Comparison of ENCODE assay signal across 25 cellular contexts in genomic region chr1:54142146-54142900, GRCh38. TPM values are rescaled to one million over a fixed set of nuclear protein-coding genes. Genes with fewer than 3 reads are reported as not detected.
DNase-seq lines count a peak whose midpoint lies in the region; ATAC-seq, FAIRE-seq and TF ChIP-seq lines count a peak whose summit lies in the region.
"Had no signal": no experiment of that assay in that cellular context is flagged by ENCODE, and none has a peak within 500 bp of the region (broad histone marks: within the 10 kb centered on the region; RNA-seq: fewer than 3 reads in every experiment).

No MANE protein-coding gene starts in this region.

- no peak overlapping the region for H3K23ac ChIP-seq in H1 (ENCODE audit: insufficient read length)
- H3K23ac ChIP-seq in mesenchymal stem cell (ENCODE audit: low read length in 2 of 2): no peak overlapping the region

- H3K4me3 ChIP-seq in HepG2 (replicated peaks in 1 of 3; ENCODE audit: insufficient read depth in 1 of 3, low read depth in 2 of 3, low read length in 3 of 3) (no peak overlapping the region), right lobe of liver (no peak overlapping the region), H1 (ENCODE audit: extremely low read depth in 1 of 4, insufficient read depth in 2 of 4, low read depth in 3 of 4, low read length in 4 of 4) (no peak overlapping the region), mesenchymal stem cell (ENCODE audit: insufficient read depth in 1 of 2, low read depth in 1 of 2, low read length in 2 of 2) (no peak overlapping the region), sigmoid colon (no peak overlapping the region)
- H3K4me3 ChIP-seq: BLaER1, GM23338, HAP-1 had no signal

- no peak for TF ChIP-seq CTCF in HepG2 (CRISPR knock-in tag; IDR thresholded peaks at IDR 0.05)
- TF ChIP-seq CTCF in right lobe of liver (IDR thresholded peaks at IDR 0.05): no peak
- TF ChIP-seq CTCF in H1 (IDR thresholded peaks at IDR 0.05; ENCODE audit: control extremely low read depth in 1 of 3, insufficient read depth in 1 of 3, low read depth in 1 of 3, low read length in 3 of 3): no peak
- TF ChIP-seq CTCF in sigmoid colon (IDR thresholded peaks at IDR 0.05): no peak

- H4K8ac ChIP-seq in H1 (ENCODE audit: extremely low read depth, insufficient read depth, low read length) (peak overlapping the region; percentile 64; the same call in 1 of the 2 replicates), mesenchymal stem cell (ENCODE audit: low read length) (no peak overlapping the region)

- H2BK15ac ChIP-seq in H1 (ENCODE audit: low read length): no peak overlapping the region
- H2BK15ac ChIP-seq in mesenchymal stem cell (ENCODE audit: low read depth, poor library complexity, severe bottlenecking): no peak overlapping the region

- DNase-seq in HepG2 (ENCODE audit: low spot score) (no peak), right lobe of liver (no peak), H1 (ENCODE audit: low read depth in 1 of 2, low spot score in 2 of 2) (no peak), mesenchymal stem cell (no peak), sigmoid colon (no peak)
- no peak for DNase-seq in activated naive CD4-positive, alpha-beta T cell treated with anti-CD3 and anti-CD28 coated beads, Interleukin-2, amount 50 U/mL, for 72 hours (ENCODE audit: low spot score in 2 of 2)
- DNase-seq: Caco-2; CD4-positive, CD25-positive, alpha-beta regulatory T cell; CD8-positive, alpha-beta T cell; DMS153; DND-41 had no signal

- no peak overlapping the region for H3K56ac ChIP-seq in H1 (replicated peaks; ENCODE audit: insufficient read length, low read depth, low read length)

- no peak for TF ChIP-seq EP300 in HepG2 (IDR thresholded peaks at IDR 0.05; ENCODE audit: low read depth in 2 of 2, low read length in 2 of 2)
- TF ChIP-seq EP300 in HepG2 (CRISPR knock-in tag; IDR thresholded peaks at IDR 0.05; ENCODE audit: borderline replicate concordance): no peak
- TF ChIP-seq EP300 in H1 (IDR thresholded peaks at IDR 0.05; ENCODE audit: borderline replicate concordance in 1 of 2, low read depth in 2 of 2, low read length in 2 of 2): no peak
- TF ChIP-seq EP300 in sigmoid colon (IDR thresholded peaks at IDR 0.05): no peak

- no peak overlapping the region for H2BK5ac ChIP-seq in H1 (ENCODE audit: low read depth, low read length)
- no peak overlapping the region for H2BK5ac ChIP-seq in mesenchymal stem cell (ENCODE audit: low read depth, low read length, poor library complexity, severe bottlenecking)

- FAIRE-seq in HepG2 (lab: Jason Lieb, UNC): no peak
- no peak for FAIRE-seq in H1 (lab: Jason Lieb, UNC)
- FAIRE-seq: A204.1, G401.6, GM12892, GM19239, H54 had no signal

- no peak overlapping the region for H3K27ac Mint-ChIP-seq in activated naive CD4-positive, alpha-beta T cell treated with anti-CD3 and anti-CD28 coated beads, Interleukin-2, amount 50 U/mL, for 72 hours
- H3K27ac Mint-ChIP-seq: B cell; CD4-positive, CD25-positive, alpha-beta regulatory T cell; CD8-positive, alpha-beta T cell; GM23338 had no signal

- H3K9me3 ChIP-seq in HepG2 (ENCODE audit: low read length) (no peaks in the 10 kb centered on the region), right lobe of liver (no peaks in the 10 kb centered on the region), H1 (ENCODE audit: insufficient read depth in 2 of 2, low read depth in 1 of 2, low read length in 1 of 2) (no peaks in the 10 kb centered on the region), mesenchymal stem cell (ENCODE audit: control insufficient read depth, low read length) (no peaks in the 10 kb centered on the region), sigmoid colon (no peaks in the 10 kb centered on the region)
- H3K9me3 ChIP-seq: BLaER1, Caco-2, HAP-1 had no signal

- TF ChIP-seq RAD21 in HepG2 (CRISPR knock-in tag; IDR thresholded peaks at IDR 0.05) (no peak), H1 (IDR thresholded peaks at IDR 0.05 in 1 of 2, conservative IDR thresholded peaks at IDR 0.05 in 1 of 2; ENCODE audit: low read depth in 2 of 2, low read length in 2 of 2) (no peak)

- in situ Hi-C loops in HepG2 (cut with HindIII; ENCODE audit: extremely low pct_ligation_motif_present, low pct_unique_long_range_greater_than_20kb): no loop called here

- H3K9me3 Mint-ChIP-seq in activated naive CD4-positive, alpha-beta T cell treated with anti-CD3 and anti-CD28 coated beads, Interleukin-2, amount 50 U/mL, for 72 hours: no peaks in the 10 kb centered on the region
- H3K9me3 Mint-ChIP-seq: CD8-positive, alpha-beta T cell; GM23338 had no signal

- no peaks in the 10 kb centered on the region for H3K23me2 ChIP-seq in H1 (ENCODE audit: low read depth, low read length)

- no peak for ATAC-seq in HepG2
- no peak for ATAC-seq in right lobe of liver
- no peak for ATAC-seq in activated naive CD4-positive, alpha-beta T cell treated with anti-CD3 and anti-CD28 coated beads, Interleukin-2, amount 50 U/mL, for 72 hours
- ATAC-seq in activated CD4-positive, CD25-positive, alpha-beta regulatory T cell treated with anti-CD3 and anti-CD28 coated beads, Interleukin-2, amount 50 U/mL, for 24 hours: no peak
- ATAC-seq in HG03439 (IDR thresholded peaks at IDR 0.05; ENCODE audit: unreplicated experiment): no peak
- ATAC-seq: CD8-positive, alpha-beta T cell; GM23338 had no signal

- intact Hi-C loops in HepG2 (cut with micrococcal nuclease; ENCODE audit: unreplicated experiment) (no loop called here), right lobe of liver (cut with DNase I) (no loop called here), sigmoid colon (cut with DNase I) (no loop called here)

- H2BK20ac ChIP-seq in H1 (ENCODE audit: low read length): 0 out of 2 replicates have a peak overlapping the region, but pooled peaks have one; percentile 18

- H3K4ac ChIP-seq in H1 (replicated peaks; ENCODE audit: insufficient read length, low read depth, low read length) (no peak overlapping the region), mesenchymal stem cell (ENCODE audit: low read depth in 1 of 2, low read length in 2 of 2) (no peak overlapping the region)

- no peak for TF ChIP-seq POLR2A in HepG2 (IDR thresholded peaks at IDR 0.05; ENCODE audit: insufficient read depth in 1 of 2, low read depth in 2 of 2, low read length in 2 of 2)
- no peak for TF ChIP-seq POLR2A in right lobe of liver (IDR thresholded peaks at IDR 0.05)
- no peak for TF ChIP-seq POLR2A in H1 (IDR thresholded peaks at IDR 0.05; ENCODE audit: control extremely low read depth in 1 of 2, low read depth in 2 of 2, low read length in 2 of 2)
- TF ChIP-seq POLR2A in sigmoid colon (IDR thresholded peaks at IDR 0.05): no peak

- H3K27me3 ChIP-seq in HepG2 (ENCODE audit: control insufficient read depth in 1 of 2, insufficient read depth in 2 of 2, low read length in 2 of 2) (peaks cover 0 to 15% of the 10 kb centered on the region in 2 experiments; a peak in 3 of 5 replicates), right lobe of liver (no peaks in the 10 kb centered on the region), H1 (replicated peaks in 1 of 4; ENCODE audit: control insufficient read depth in 3 of 4, extremely low read depth in 1 of 4, insufficient read depth in 3 of 4, low read length in 3 of 4) (no peaks in the 10 kb centered on the region), mesenchymal stem cell (ENCODE audit: control insufficient read depth in 1 of 2, insufficient read depth in 1 of 2, low read length in 2 of 2) (peaks cover 14 to 22% of the 10 kb centered on the region in 2 experiments), sigmoid colon (no peaks in the 10 kb centered on the region)
- H3K27me3 ChIP-seq: BLaER1 had no signal

- peaks cover 4% of the 10 kb centered on the region for H3K4me1 ChIP-seq in HepG2 (ENCODE audit: insufficient read depth, low read length)
- no peaks in the 10 kb centered on the region for H3K4me1 ChIP-seq in right lobe of liver
- H3K4me1 ChIP-seq in H1 (replicated peaks in 1 of 4; ENCODE audit: control insufficient read depth in 3 of 4, insufficient read depth in 4 of 4, low read length in 3 of 4): peaks cover 0 to 7% (median 3%) of the 10 kb centered on the region in 4 experiments; a peak in 5 of 7 replicates
- H3K4me1 ChIP-seq in mesenchymal stem cell (ENCODE audit: control insufficient read depth, insufficient read depth, low read depth, low read length): peaks cover 9% of the 10 kb centered on the region
- H3K4me1 ChIP-seq in sigmoid colon: no peaks in the 10 kb centered on the region
- H3K4me1 ChIP-seq: BLaER1, Caco-2, HAP-1 had no signal

- H2BK120ac ChIP-seq in H1 (replicated peaks; ENCODE audit: low read depth, low read length) (no peak overlapping the region), mesenchymal stem cell (ENCODE audit: low read depth, low read length) (no peak overlapping the region)

- no peaks in the 10 kb centered on the region for H3K79me2 ChIP-seq in HepG2 (ENCODE audit: insufficient read depth, low read length)
- no peaks in the 10 kb centered on the region for H3K79me2 ChIP-seq in H1 (ENCODE audit: control insufficient read depth in 1 of 2, insufficient read depth in 2 of 2, low read length in 2 of 2)

- no peak overlapping the region for H2AK5ac ChIP-seq in H1 (ENCODE audit: low read depth, low read length)
- peak overlapping the region; percentile 1 for H2AK5ac ChIP-seq in mesenchymal stem cell (ENCODE audit: low read length, severe bottlenecking)

- H3K36me3 Mint-ChIP-seq in activated naive CD4-positive, alpha-beta T cell treated with anti-CD3 and anti-CD28 coated beads, Interleukin-2, amount 50 U/mL, for 72 hours: no peaks in the 10 kb centered on the region
- H3K36me3 Mint-ChIP-seq: CD4-positive, CD25-positive, alpha-beta regulatory T cell; CD8-positive, alpha-beta T cell had no signal

- H3K18ac ChIP-seq in H1 (ENCODE audit: extremely low read depth, low read length) (no peak overlapping the region), mesenchymal stem cell (ENCODE audit: low read depth in 1 of 2, low read length in 2 of 2) (no peak overlapping the region)

- POLR2A ChIA-PET in HepG2 (lab: Yijun Ruan, JAX): no interaction called here
- POLR2A ChIA-PET in H1 (lab: Charles Lee; ENCODE audit: partially characterized antibody): no interaction called here

- H2AFZ ChIP-seq in HepG2 (ENCODE audit: low read length) (no peak overlapping the region), H1 (ENCODE audit: low read length) (no peak overlapping the region), mesenchymal stem cell (ENCODE audit: low read depth, low read length) (no peak overlapping the region)
- H2AFZ ChIP-seq: GM23338 had no signal

- no peak overlapping the region for H3K27ac ChIP-seq in HepG2 (ENCODE audit: extremely low read length, insufficient read depth, low read length)
- H3K27ac ChIP-seq in right lobe of liver: no peak overlapping the region
- H3K27ac ChIP-seq in H1 (ENCODE audit: low read depth, low read length): no peak overlapping the region
- H3K27ac ChIP-seq in mesenchymal stem cell (ENCODE audit: low read length, poor library complexity, severe bottlenecking): no peak overlapping the region
- no peak overlapping the region for H3K27ac ChIP-seq in sigmoid colon
- H3K27ac ChIP-seq: 22Rv1, BLaER1, C4-2B had no signal

- H2BK12ac ChIP-seq in H1 (ENCODE audit: low read depth, low read length) (no peak overlapping the region), mesenchymal stem cell (ENCODE audit: low read length in 2 of 2) (no peak overlapping the region)

- H3K4me2 ChIP-seq in HepG2 (ENCODE audit: low read depth, low read length) (no peak overlapping the region), H1 (ENCODE audit: insufficient read depth in 1 of 2, low read depth in 2 of 2, low read length in 2 of 2) (no peak overlapping the region), mesenchymal stem cell (ENCODE audit: low read length, poor library complexity, severe bottlenecking) (no peak overlapping the region)
- H3K4me2 ChIP-seq: BLaER1, GM23338 had no signal

- H3K36me3 ChIP-seq in HepG2 (replicated peaks in 1 of 2; ENCODE audit: control insufficient read depth in 1 of 2, insufficient read depth in 2 of 2, low read length in 2 of 2) (no peaks in the 10 kb centered on the region), right lobe of liver (no peaks in the 10 kb centered on the region), H1 (ENCODE audit: control insufficient read depth in 2 of 4, insufficient read depth in 4 of 4, low read length in 3 of 4) (no peaks in the 10 kb centered on the region), mesenchymal stem cell (ENCODE audit: control insufficient read depth in 1 of 2, insufficient read depth in 2 of 2, low read depth in 1 of 2, low read length in 2 of 2) (no peaks in the 10 kb centered on the region), sigmoid colon (no peaks in the 10 kb centered on the region)
- H3K36me3 ChIP-seq: BLaER1, HAP-1 had no signal

- H3K79me1 ChIP-seq in H1 (ENCODE audit: low read depth, low read length) (no peaks in the 10 kb centered on the region), mesenchymal stem cell (replicated peaks; ENCODE audit: low read length, poor library complexity, severe bottlenecking) (no peaks in the 10 kb centered on the region)

- H3K14ac ChIP-seq in H1 (ENCODE audit: insufficient read length): no peak overlapping the region
- H3K14ac ChIP-seq in mesenchymal stem cell (ENCODE audit: low read length in 2 of 2): no peak overlapping the region

- no peak overlapping the region for H4K91ac ChIP-seq in H1 (replicated peaks; ENCODE audit: insufficient read length, low read length)
- H4K91ac ChIP-seq in mesenchymal stem cell (ENCODE audit: low read length): no peak overlapping the region

- no TSS peak for BruUV-seq in HepG2 (replicated peaks; lab: Mats Ljungman, UMichigan)

- CTCF ChIA-PET in HepG2 (lab: Yijun Ruan, JAX; ENCODE audit: low intra/inter-chr PET ratio, low total read pairs) (no interaction called here), H1 (lab: Charles Lee; ENCODE audit: partially characterized antibody) (interaction anchor here (0.5 to 9.9 kb wide), 5 partner anchors 11 to 121 kb away, joined by 3 to 110 read pairs (median 4); no protein-coding TSS in a partner anchor)

- H3K9ac ChIP-seq in HepG2 (ENCODE audit: insufficient read depth, low read depth, low read length) (no peak overlapping the region), H1 (replicated peaks in 1 of 4; ENCODE audit: extremely low read depth in 1 of 4, low read depth in 3 of 4, low read length in 3 of 4) (no peak overlapping the region), mesenchymal stem cell (ENCODE audit: low read length) (no peak overlapping the region)
- H3K9ac ChIP-seq: BLaER1 had no signal

- 16% methylated on average over 5 of the region's 9 CpGs for WGBS in HepG2 (ENCODE audit: low lambda C conversion rate)
- 0% methylated on average over 1 of the region's 9 CpGs for WGBS in right lobe of liver (ENCODE audit: insufficient coverage, low coverage, low lambda C conversion rate, missing lambda C conversion rate)
- WGBS in H1 (ENCODE audit: extremely low coverage in 1 of 2, insufficient coverage in 1 of 2, insufficient read length in 1 of 2, insufficient replicate concordance in 2 of 2, low coverage in 1 of 2, low lambda C conversion rate in 2 of 2, missing lambda C conversion rate in 1 of 2), 2 experiments: 79% methylated on average over 9 of the region's 9 CpGs; no CpG with 5 or more reads in 1 of the 2 experiments
- 76% methylated on average over 9 of the region's 9 CpGs for WGBS in mesenchymal stem cell
- WGBS in sigmoid colon, 2 donors: 79 to 80% methylated on average over 9 of the region's 9 CpGs

- no peak overlapping the region for H4K5ac ChIP-seq in H1 (ENCODE audit: insufficient read length, low read depth, low read length)

- H4K20me1 ChIP-seq in HepG2 (ENCODE audit: insufficient read depth, low read length): no peaks in the 10 kb centered on the region
- no peaks in the 10 kb centered on the region for H4K20me1 ChIP-seq in H1 (replicated peaks in 1 of 2; ENCODE audit: control insufficient read depth in 1 of 2, insufficient read depth in 2 of 2, low read length in 2 of 2)
- H4K20me1 ChIP-seq: BLaER1 had no signal

RNA-seq across cellular contexts. Expression of gene CDCP2, which starts 10.5 kb away (rescaled TPM):
- total RNA-seq in HepG2 (2016; rRNA removed; fragmentation: Illumina TruSeq; extraction: Trizol) (not detected in 2 replicates), right lobe of liver (not detected), sigmoid colon (not detected)
- not detected in 2 replicates for total RNA-seq in HepG2 (2016; cell fraction: cytosol; rRNA removed; fragmentation: Illumina TruSeq; extraction: Trizol; ENCODE audit: low read depth)
- total RNA-seq in HepG2 (2016; cell fraction: insoluble cytoplasmic fraction; rRNA removed; fragmentation: Illumina TruSeq; extraction: Trizol): not detected in 2 replicates
- total RNA-seq in HepG2 (2016; cell fraction: membrane; rRNA removed; fragmentation: Illumina TruSeq; extraction: Trizol): not detected in 2 replicates
- total RNA-seq in HepG2 (2016; cell fraction: nucleus; rRNA removed; fragmentation: Illumina TruSeq; extraction: Trizol): not detected in 2 replicates
- polyA plus RNA-seq in HepG2 (2011; rRNA removed) (0.03 TPM in 1 of 2 replicates, not detected in the other), H1 (2011; rRNA removed) (not detected in 2 replicates), sigmoid colon (under 1 TPM in 1 of 3 donors, not detected in 2; 0.04 TPM)
- not detected in 2 replicates for polyA plus RNA-seq in HepG2 (2011; cell fraction: cytosol; rRNA removed)
- polyA plus RNA-seq in HepG2 (2011; cell fraction: nucleus; rRNA removed): not detected in 2 replicates
- not detected in 2 replicates for polyA plus RNA-seq in HepG2 (2012)
- polyA plus RNA-seq in HepG2 (2016; cell fraction: cytosol; fragmentation: Illumina TruSeq; extraction: Trizol; ENCODE audit: low read depth): not detected in 2 replicates
- not detected in 2 replicates for polyA plus RNA-seq in HepG2 (2016; cell fraction: insoluble cytoplasmic fraction; fragmentation: Illumina TruSeq; extraction: Trizol; ENCODE audit: low read depth)
- polyA plus RNA-seq in HepG2 (2016; cell fraction: membrane; fragmentation: Illumina TruSeq; extraction: Trizol; ENCODE audit: low read depth): not detected in 2 replicates
- polyA plus RNA-seq in HepG2 (2016; cell fraction: nucleus; fragmentation: Illumina TruSeq; extraction: Trizol; ENCODE audit: insufficient read depth, low read depth): not detected in 2 replicates
- not detected in 2 replicates for polyA minus RNA-seq in HepG2 (2011; rRNA and poly(A)+ RNA removed; ENCODE audit: low replicate concordance)
- not detected in 2 replicates for polyA minus RNA-seq in HepG2 (2011; cell fraction: cytosol; rRNA and poly(A)+ RNA removed)
- polyA minus RNA-seq in HepG2 (2011; cell fraction: nucleus; rRNA and poly(A)+ RNA removed): not detected in 2 replicates
- total RNA-seq in H1 (2021; fragmentation: NEBNext Ultra II Directional; extraction: Animal tissue kit (Norgen Biotek cat#: 25700)): not detected in 2 replicates
- polyA plus RNA-seq in H1 (2011; cell fraction: cytosol; rRNA removed): not detected
- polyA plus RNA-seq in H1 (2011; cell fraction: nucleus; rRNA removed): 0.04 TPM
- not detected in 4 replicates for polyA plus RNA-seq in H1 (2012, experiment 1 of 2)
- polyA plus RNA-seq in H1 (2012, experiment 2 of 2): not detected
- not detected for polyA plus RNA-seq in H1 (2013, experiment 1 of 2)
- polyA plus RNA-seq in H1 (2013, experiment 2 of 2): not detected
- 0.19 TPM in 1 of 2 replicates, not detected in the other for polyA minus RNA-seq in H1 (2011; rRNA and poly(A)+ RNA removed)
- not detected for polyA minus RNA-seq in H1 (2011; cell fraction: cytosol; rRNA and poly(A)+ RNA removed)
- polyA minus RNA-seq in H1 (2011; cell fraction: nucleus; rRNA and poly(A)+ RNA removed): not detected
- not detected for polyA plus RNA-seq in mesenchymal stem cell (2013, experiment 1 of 2)
- not detected for polyA plus RNA-seq in mesenchymal stem cell (2013, experiment 2 of 2)
- total RNA-seq in activated naive CD4-positive, alpha-beta T cell treated with anti-CD3 and anti-CD28 coated beads, Interleukin-2, amount 50 U/mL, for 72 hours: under 1 TPM; 0.11 to 0.14 TPM
- total RNA-seq: B cell; Caco-2; CD8-positive, alpha-beta T cell; GM23338 had no signal
- polyA plus RNA-seq: AG04450; CD4-positive, CD25-positive, alpha-beta regulatory T cell; GM23338 had no signal

RNA-seq across cellular contexts. Expression of gene CYB5RL, which starts 57.5 kb away (rescaled TPM):
- total RNA-seq in HepG2 (2016; rRNA removed; fragmentation: Illumina TruSeq; extraction: Trizol) (4.1 and 5.0 TPM in 2 replicates), right lobe of liver (1 to 10 TPM; 2.5 to 4.6 (median 3.0) TPM), sigmoid colon (1 to 10 TPM; 2.6 to 5.7 (median 5.2) TPM)
- 4.4 and 6.3 TPM in 2 replicates for total RNA-seq in HepG2 (2016; cell fraction: cytosol; rRNA removed; fragmentation: Illumina TruSeq; extraction: Trizol; ENCODE audit: low read depth)
- 4.6 and 4.8 TPM in 2 replicates for total RNA-seq in HepG2 (2016; cell fraction: insoluble cytoplasmic fraction; rRNA removed; fragmentation: Illumina TruSeq; extraction: Trizol)
- total RNA-seq in HepG2 (2016; cell fraction: membrane; rRNA removed; fragmentation: Illumina TruSeq; extraction: Trizol): 4.8 and 6.3 TPM in 2 replicates
- 2.2 and 3.2 TPM in 2 replicates for total RNA-seq in HepG2 (2016; cell fraction: nucleus; rRNA removed; fragmentation: Illumina TruSeq; extraction: Trizol)
- polyA plus RNA-seq in HepG2 (2011; rRNA removed) (3.7 and 3.9 TPM in 2 replicates), H1 (2011; rRNA removed) (13.2 and 14.8 TPM in 2 replicates), sigmoid colon (1 to 10 TPM; 1.4 to 4.4 (median 1.8) TPM)
- 3.2 TPM in 2 replicates for polyA plus RNA-seq in HepG2 (2011; cell fraction: cytosol; rRNA removed)
- 6.4 and 7.3 TPM in 2 replicates for polyA plus RNA-seq in HepG2 (2011; cell fraction: nucleus; rRNA removed)
- polyA plus RNA-seq in HepG2 (2012): 2.2 and 2.6 TPM in 2 replicates
- polyA plus RNA-seq in HepG2 (2016; cell fraction: cytosol; fragmentation: Illumina TruSeq; extraction: Trizol; ENCODE audit: low read depth): 5.6 and 6.5 TPM in 2 replicates
- 2.7 and 2.9 TPM in 2 replicates for polyA plus RNA-seq in HepG2 (2016; cell fraction: insoluble cytoplasmic fraction; fragmentation: Illumina TruSeq; extraction: Trizol; ENCODE audit: low read depth)
- polyA plus RNA-seq in HepG2 (2016; cell fraction: membrane; fragmentation: Illumina TruSeq; extraction: Trizol; ENCODE audit: low read depth): 3.5 and 4.4 TPM in 2 replicates
- polyA plus RNA-seq in HepG2 (2016; cell fraction: nucleus; fragmentation: Illumina TruSeq; extraction: Trizol; ENCODE audit: insufficient read depth, low read depth): 4.5 and 5.3 TPM in 2 replicates
- 5.6 and 19.2 TPM in 2 replicates for polyA minus RNA-seq in HepG2 (2011; rRNA and poly(A)+ RNA removed; ENCODE audit: low replicate concordance)
- polyA minus RNA-seq in HepG2 (2011; cell fraction: cytosol; rRNA and poly(A)+ RNA removed): 0.79 and 1.4 TPM in 2 replicates
- polyA minus RNA-seq in HepG2 (2011; cell fraction: nucleus; rRNA and poly(A)+ RNA removed): 3.5 and 6.2 TPM in 2 replicates
- total RNA-seq in H1 (2021; fragmentation: NEBNext Ultra II Directional; extraction: Animal tissue kit (Norgen Biotek cat#: 25700)): 14.1 and 15.1 TPM in 2 replicates
- 15.9 TPM for polyA plus RNA-seq in H1 (2011; cell fraction: cytosol; rRNA removed)
- 17.3 TPM for polyA plus RNA-seq in H1 (2011; cell fraction: nucleus; rRNA removed)
- polyA plus RNA-seq in H1 (2012, experiment 1 of 2): 10.0 to 12.0 TPM (median 10.7 TPM) in 4 replicates
- 7.0 TPM for polyA plus RNA-seq in H1 (2012, experiment 2 of 2)
- 8.2 TPM for polyA plus RNA-seq in H1 (2013, experiment 1 of 2)
- 8.5 TPM for polyA plus RNA-seq in H1 (2013, experiment 2 of 2)
- polyA minus RNA-seq in H1 (2011; rRNA and poly(A)+ RNA removed): 18.8 and 22.4 TPM in 2 replicates
- polyA minus RNA-seq in H1 (2011; cell fraction: cytosol; rRNA and poly(A)+ RNA removed): 5.1 TPM
- polyA minus RNA-seq in H1 (2011; cell fraction: nucleus; rRNA and poly(A)+ RNA removed): 14.9 TPM
- polyA plus RNA-seq in mesenchymal stem cell (2013, experiment 1 of 2): 4.3 TPM
- 3.4 TPM for polyA plus RNA-seq in mesenchymal stem cell (2013, experiment 2 of 2)
- 10 to 100 TPM; 11.7 to 12.1 TPM for total RNA-seq in activated naive CD4-positive, alpha-beta T cell treated with anti-CD3 and anti-CD28 coated beads, Interleukin-2, amount 50 U/mL, for 72 hours

RNA-seq across cellular contexts. Expression of gene MRPL37, which starts 57.6 kb away (rescaled TPM):
- total RNA-seq in HepG2 (2016; rRNA removed; fragmentation: Illumina TruSeq; extraction: Trizol) (127 and 143 TPM in 2 replicates), right lobe of liver (100 to 1,000 TPM in 1 of 6 experiments, 10 to 100 TPM in 5; 56.2 to 108 (median 73.4) TPM), sigmoid colon (10 to 100 TPM; 40.7 to 64.2 (median 55.8) TPM)
- 107 and 109 TPM in 2 replicates for total RNA-seq in HepG2 (2016; cell fraction: cytosol; rRNA removed; fragmentation: Illumina TruSeq; extraction: Trizol; ENCODE audit: low read depth)
- total RNA-seq in HepG2 (2016; cell fraction: insoluble cytoplasmic fraction; rRNA removed; fragmentation: Illumina TruSeq; extraction: Trizol): 123 and 145 TPM in 2 replicates
- 128 and 139 TPM in 2 replicates for total RNA-seq in HepG2 (2016; cell fraction: membrane; rRNA removed; fragmentation: Illumina TruSeq; extraction: Trizol)
- total RNA-seq in HepG2 (2016; cell fraction: nucleus; rRNA removed; fragmentation: Illumina TruSeq; extraction: Trizol): 50.3 and 58.7 TPM in 2 replicates
- polyA plus RNA-seq in HepG2 (2011; rRNA removed) (26.5 and 31.7 TPM in 2 replicates), H1 (2011; rRNA removed) (45.5 and 66.6 TPM in 2 replicates), sigmoid colon (10 to 100 TPM; 59.2 to 80.2 (median 66.1) TPM)
- 31.8 and 37.2 TPM in 2 replicates for polyA plus RNA-seq in HepG2 (2011; cell fraction: cytosol; rRNA removed)
- polyA plus RNA-seq in HepG2 (2011; cell fraction: nucleus; rRNA removed): 15.6 and 18.1 TPM in 2 replicates
- polyA plus RNA-seq in HepG2 (2012): 81.3 and 106 TPM in 2 replicates
- 175 and 183 TPM in 2 replicates for polyA plus RNA-seq in HepG2 (2016; cell fraction: cytosol; fragmentation: Illumina TruSeq; extraction: Trizol; ENCODE audit: low read depth)
- 248 and 256 TPM in 2 replicates for polyA plus RNA-seq in HepG2 (2016; cell fraction: insoluble cytoplasmic fraction; fragmentation: Illumina TruSeq; extraction: Trizol; ENCODE audit: low read depth)
- 177 and 183 TPM in 2 replicates for polyA plus RNA-seq in HepG2 (2016; cell fraction: membrane; fragmentation: Illumina TruSeq; extraction: Trizol; ENCODE audit: low read depth)
- 106 TPM in 2 replicates for polyA plus RNA-seq in HepG2 (2016; cell fraction: nucleus; fragmentation: Illumina TruSeq; extraction: Trizol; ENCODE audit: insufficient read depth, low read depth)
- polyA minus RNA-seq in HepG2 (2011; rRNA and poly(A)+ RNA removed; ENCODE audit: low replicate concordance): 34.6 and 75.1 TPM in 2 replicates
- 16.6 and 17.3 TPM in 2 replicates for polyA minus RNA-seq in HepG2 (2011; cell fraction: cytosol; rRNA and poly(A)+ RNA removed)
- polyA minus RNA-seq in HepG2 (2011; cell fraction: nucleus; rRNA and poly(A)+ RNA removed): 12.8 and 13.4 TPM in 2 replicates
- total RNA-seq in H1 (2021; fragmentation: NEBNext Ultra II Directional; extraction: Animal tissue kit (Norgen Biotek cat#: 25700)): 126 and 129 TPM in 2 replicates
- 50.6 TPM for polyA plus RNA-seq in H1 (2011; cell fraction: cytosol; rRNA removed)
- polyA plus RNA-seq in H1 (2011; cell fraction: nucleus; rRNA removed): 44.3 TPM
- polyA plus RNA-seq in H1 (2012, experiment 1 of 2): 139 to 155 TPM (median 151 TPM) in 4 replicates
- polyA plus RNA-seq in H1 (2012, experiment 2 of 2): 260 TPM
- polyA plus RNA-seq in H1 (2013, experiment 1 of 2): 113 TPM
- 115 TPM for polyA plus RNA-seq in H1 (2013, experiment 2 of 2)
- 36.0 and 42.4 TPM in 2 replicates for polyA minus RNA-seq in H1 (2011; rRNA and poly(A)+ RNA removed)
- 23.6 TPM for polyA minus RNA-seq in H1 (2011; cell fraction: cytosol; rRNA and poly(A)+ RNA removed)
- polyA minus RNA-seq in H1 (2011; cell fraction: nucleus; rRNA and poly(A)+ RNA removed): 26.2 TPM
- 83.1 TPM for polyA plus RNA-seq in mesenchymal stem cell (2013, experiment 1 of 2)
- 84.0 TPM for polyA plus RNA-seq in mesenchymal stem cell (2013, experiment 2 of 2)
- total RNA-seq in activated naive CD4-positive, alpha-beta T cell treated with anti-CD3 and anti-CD28 coated beads, Interleukin-2, amount 50 U/mL, for 72 hours: 100 to 1,000 TPM; 169 to 186 TPM
